1 cellular context compared by ENCODE assay signal in genomic region chr9:36974731-36975130, GRCh38.
TF ChIP-seq lines count a peak whose summit lies in the region.

No MANE protein-coding gene starts in this region.

TF ChIP-seq in SK-N-SH treated with all-trans-retinoic acid at 6 μM for 48 hours, 23 proteins besides CTCF, POLR2A, EP300 and RAD21 (continued from another document):
- no peak for TF ChIP-seq TOX (CRISPR knock-in tag; IDR thresholded peaks at IDR 0.05; ENCODE audit: borderline replicate concordance)
- TF ChIP-seq SNAI2 (CRISPR knock-in tag; IDR thresholded peaks at IDR 0.05) = no peak
- no peak for TF ChIP-seq ARNTL (CRISPR knock-in tag; IDR thresholded peaks at IDR 0.05; ENCODE audit: borderline replicate concordance, low read depth)
- no peak for TF ChIP-seq CSDC2 (CRISPR knock-in tag; IDR thresholded peaks at IDR 0.05)
- TF ChIP-seq ZFP30 (CRISPR knock-in tag; IDR thresholded peaks at IDR 0.05) = no peak
- TF ChIP-seq BACH2 (CRISPR knock-in tag; IDR thresholded peaks at IDR 0.05; ENCODE audit: borderline replicate concordance) = no peak
- TF ChIP-seq OSR1 (CRISPR knock-in tag; IDR thresholded peaks at IDR 0.05) = no peak
- no peak for TF ChIP-seq ZNF8 (CRISPR knock-in tag; IDR thresholded peaks at IDR 0.05)
- TF ChIP-seq ISL1 (CRISPR knock-in tag; IDR thresholded peaks at IDR 0.05) = no peak
- no peak for TF ChIP-seq ZC3H10 (CRISPR knock-in tag; IDR thresholded peaks at IDR 0.05)
